18 cellular contexts compared by ENCODE assay signal in the genomic region with DNA sequence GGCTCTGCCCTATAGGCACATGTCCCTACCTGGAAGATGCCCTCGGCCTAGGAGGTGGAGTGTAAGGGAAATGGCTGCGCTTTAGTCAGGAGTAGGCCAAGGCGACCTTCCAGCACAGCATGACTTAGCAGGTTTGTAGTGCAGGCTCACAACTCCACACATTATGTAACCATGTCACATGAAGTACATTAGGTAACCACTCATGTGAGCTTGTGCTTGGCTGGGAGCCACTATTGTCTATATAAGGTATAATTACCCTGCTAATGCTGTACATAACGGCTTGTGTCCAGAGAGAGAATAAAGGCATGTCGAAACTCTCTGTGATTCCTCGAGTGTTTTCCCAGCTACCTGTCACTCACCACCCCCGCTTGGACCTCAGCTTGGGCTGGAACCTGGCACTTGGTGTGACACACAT.
A peak's percentile ranks its signal among the peaks of the same experiment; 100 is the strongest.
DNase-seq lines count a peak whose midpoint lies in the region; ATAC-seq, FAIRE-seq and TF ChIP-seq lines count a peak whose summit lies in the region.
"Had no signal": no experiment of that assay in that cellular context is flagged by ENCODE, and none has a peak within 500 bp of the region (broad histone marks: within the 10 kb centered on the region; RNA-seq: fewer than 3 reads in every experiment).

No MANE protein-coding gene starts in this region.

- intact Hi-C loops in left cardiac atrium (cut with DNase I) = no loop called here

- DNase-seq in NCI-H1105 treated with DMSO at 0.1 percent for 48 hours (lab: John Stamatoyannopoulos, UW) (peak; percentile 14), NCI-H1105 (lab: John Stamatoyannopoulos, UW) (no peak), GM12892 (ENCODE audit: insufficient read length) (no peak), NCI-H510A treated with DMSO at 0.1 percent for 48 hours (lab: John Stamatoyannopoulos, UW) (peak; percentile 33), dermis blood vessel endothelial cell (peak; percentile 25), mucosa of gallbladder (ENCODE audit: low spot score) (no peak), left cardiac atrium (no peak), ACHN (no peak)
- DNase-seq: activated CD4-positive, CD25-positive, alpha-beta regulatory T cell treated with anti-CD3 and anti-CD28 coated beads, Interleukin-2, amount 50 U/mL, for 72 hours; effector CD8-positive, alpha-beta T cell; HCEC 1CT; hippocampal formation; mucosa of descending colon; NCI-H2171; NK-92 treated with Interleukin-12 subunit alpha and Interleukin-12 subunit beta, amount 100 ng/mL, for 24 hours had no signal

- ATAC-seq in left cardiac atrium = no peak
- ATAC-seq: mucosa of descending colon, Right ventricle myocardium inferior had no signal

- in situ Hi-C loops in ACHN (cut with HindIII; ENCODE audit: low pct_ligation_motif_present, low pct_unique_long_range_greater_than_20kb, low sequenced_read_pairs) = no loop called here

- FAIRE-seq in GM12892 (lab: Jason Lieb, UNC) = peak; percentile 73
- FAIRE-seq: A204.1, urothelium cell line had no signal

- TF ChIP-seq POLR2A in GM12892 (IDR thresholded peaks at IDR 0.05; ENCODE audit: low read depth, low read length) = no peak

Comparison
In these comparisons a context has a peak if more than half of its experiments do, and no peak if none do; other contexts are left out.
1. DNase-seq: peak in NCI-H1105 treated with DMSO at 0.1 percent for 48 hours (single experiment), NCI-H510A treated with DMSO at 0.1 percent for 48 hours (single experiment) and dermis blood vessel endothelial cell (single experiment); none in NCI-H1105 (single experiment), GM12892 (single experiment), mucosa of gallbladder (single experiment), left cardiac atrium (single experiment) and ACHN (single experiment).